In genomic region chr12:44821702-44822101, GRCh38 we compare ENCODE assay signal across 1 cellular context. TPM values are rescaled to one million over a fixed set of nuclear protein-coding genes. Genes with fewer than 3 reads are reported as not detected.
"Had no signal": no experiment of that assay in that cellular context is flagged by ENCODE, and none has a peak within 500 bp of the region (broad histone marks: within the 10 kb centered on the region; RNA-seq: fewer than 3 reads in every experiment).

No MANE protein-coding gene starts in this region.

RNA-seq across cellular contexts. Expression of gene NELL2, which starts 54.4 kb away (rescaled TPM):
- polyA plus RNA-seq: GM23248 had no signal
